8 cellular contexts compared by ENCODE assay signal in genomic region chr4:9691221-9692065, GRCh38.
A peak's percentile ranks its signal among the peaks of the same experiment; 100 is the strongest.
DNase-seq lines count a peak whose midpoint lies in the region; ATAC-seq, FAIRE-seq and TF ChIP-seq lines count a peak whose summit lies in the region.

No MANE protein-coding gene starts in this region.

- DNase-seq in GM06990 (ENCODE audit: extremely low read depth, insufficient read length) (peak; percentile 89), NCI-H1092 treated with DMSO at 0.1 percent for 48 hours (lab: John Stamatoyannopoulos, UW) (peak; percentile 85), astrocyte of the cerebellum (ENCODE audit: low read depth) (peak; percentile 43), hepatic stellate cell (ENCODE audit: low spot score) (peak; percentile 26), putamen (ENCODE audit: low spot score) (peak; percentile 94), urothelium cell line (ENCODE audit: low spot score) (peak; percentile 93)
- peak; percentile 90 for DNase-seq in T-helper 2 cell treated with Interferon-gamma antibody and Interleukin-4, amounts not matched to agents 5 μg/mL and 100 μg/mL, for 36 hours (ENCODE audit: low spot score)

- H3K27ac Mint-ChIP-seq in T-helper 2 cell treated with Interferon-gamma antibody and Interleukin-4, amounts not matched to agents 5 μg/mL and 100 μg/mL, for 36 hours = peak overlapping the region; percentile 72

- H3K36me3 ChIP-seq in GM06990 (ENCODE audit: control insufficient read depth, insufficient read depth, low read length) = no peaks in the 10 kb centered on the region

- in situ Hi-C loops in astrocyte of the cerebellum (cut with HindIII; ENCODE audit: low sequenced_read_pairs) = no loop called here

- TF ChIP-seq CTCF in GM06990 (IDR thresholded peaks at IDR 0.05; ENCODE audit: insufficient read depth, low read length, poor library complexity, severe bottlenecking) = no peak
- no peak for TF ChIP-seq CTCF in astrocyte of the cerebellum (IDR thresholded peaks at IDR 0.05; ENCODE audit: low read depth, low read length, missing control alignments)

- peak; percentile 100 for ATAC-seq in HG02610 (IDR thresholded peaks at IDR 0.05; ENCODE audit: unreplicated experiment)

- no peaks in the 10 kb centered on the region for H3K9me3 Mint-ChIP-seq in T-helper 2 cell treated with Interferon-gamma antibody and Interleukin-4, amounts not matched to agents 5 μg/mL and 100 μg/mL, for 36 hours

- H3K4me1 Mint-ChIP-seq in T-helper 2 cell treated with Interferon-gamma antibody and Interleukin-4, amounts not matched to agents 5 μg/mL and 100 μg/mL, for 36 hours (ENCODE audit: low read depth) = peaks cover 24% of the 10 kb centered on the region

- H3K27me3 ChIP-seq in GM06990 (replicated peaks; ENCODE audit: control insufficient read depth, insufficient read depth, low read length) = no peaks in the 10 kb centered on the region

- peaks cover 19% of the 10 kb centered on the region for H3K27me3 Mint-ChIP-seq in T-helper 2 cell treated with Interferon-gamma antibody and Interleukin-4, amounts not matched to agents 5 μg/mL and 100 μg/mL, for 36 hours (ENCODE audit: low read depth)

- H3K4me3 ChIP-seq in GM06990 (replicated peaks; ENCODE audit: low read depth, low read length) = peak overlapping the region; percentile 63
- peak overlapping the region; percentile 49 for H3K4me3 ChIP-seq in astrocyte of the cerebellum (ENCODE audit: low read depth, low read length)

- FAIRE-seq in urothelium cell line (lab: Jason Lieb, UNC) = no peak

- peak overlapping the region; percentile 81 for H3K4me3 Mint-ChIP-seq in T-helper 2 cell treated with Interferon-gamma antibody and Interleukin-4, amounts not matched to agents 5 μg/mL and 100 μg/mL, for 36 hours

- no peaks in the 10 kb centered on the region for H3K36me3 Mint-ChIP-seq in T-helper 2 cell treated with Interferon-gamma antibody and Interleukin-4, amounts not matched to agents 5 μg/mL and 100 μg/mL, for 36 hours (ENCODE audit: low read depth)

Comparison
In these comparisons a context has a peak if more than half of its experiments do, and no peak if none do; other contexts are left out.
1. Peak in every context shown above with its lines: DNase-seq, ATAC-seq and H3K4me3 ChIP-seq.
2. DNase-seq: peak in every context shown above with its lines; median percentile 94 in putamen; 93 in urothelium cell line; 90 in T-helper 2 cell treated with Interferon-gamma antibody and Interleukin-4, amounts not matched to agents 5 μg/mL and 100 μg/mL, for 36 hours; 89 in GM06990; 85 in NCI-H1092 treated with DMSO at 0.1 percent for 48 hours; 43 in astrocyte of the cerebellum; 26 in hepatic stellate cell.